Comparison of ENCODE assay signal across 14 cellular contexts in the genomic region with DNA sequence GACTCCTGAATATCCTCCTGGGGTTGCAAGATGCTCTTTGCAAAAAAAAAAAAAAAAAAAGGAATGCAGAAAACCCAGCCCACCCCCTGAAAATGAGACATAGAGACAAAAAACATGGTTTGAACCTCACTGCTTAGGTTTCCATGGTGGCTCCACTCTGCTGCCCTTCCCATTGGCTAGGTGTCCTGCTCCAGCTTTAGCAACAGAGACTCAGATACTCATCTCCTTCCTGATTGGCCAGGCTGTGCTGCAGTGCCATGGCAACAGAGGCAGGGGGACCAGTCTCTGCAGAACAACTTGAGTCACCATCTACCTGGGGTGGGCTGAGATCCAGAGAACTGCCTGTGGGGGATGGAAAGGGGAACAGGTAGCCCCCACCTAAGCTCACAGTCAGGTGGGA. TPM values are rescaled to one million over a fixed set of nuclear protein-coding genes. Genes with fewer than 3 reads are reported as not detected.
A peak's percentile ranks its signal among the peaks of the same experiment; 100 is the strongest.
DNase-seq lines count a peak whose midpoint lies in the region; ATAC-seq, FAIRE-seq and TF ChIP-seq lines count a peak whose summit lies in the region.
"Had no signal": no experiment of that assay in that cellular context is flagged by ENCODE, and none has a peak within 500 bp of the region (broad histone marks: within the 10 kb centered on the region; RNA-seq: fewer than 3 reads in every experiment).

No MANE protein-coding gene starts in this region.

- intact Hi-C loops in kidney (cut with DNase I), result no loop called here

- DNase-seq in GM12865 (ENCODE audit: low read depth) (peak; percentile 27), HEK293T (ENCODE audit: extremely low spot score) (peak; percentile 74), bronchial epithelial cell (ENCODE audit: low read depth) (peak; percentile 29), kidney (peak; percentile 27)
- DNase-seq: activated CD8-positive, alpha-beta memory T cell treated with anti-CD3 and anti-CD28 coated beads, Interleukin-2, amount 50 U/mL, for 4 hours; CD8-positive, alpha-beta T cell; foreskin melanocyte; left ventricle myocardium superior; NCI-H345; trophoblast cell had no signal

- POLR2A ChIA-PET in HEK293T (lab: Yijun Ruan, JAX), result interaction anchor here (0.9 kb wide), 1 partner anchor 43 kb away, joined by 3 read pairs; no protein-coding TSS in a partner anchor

- TF ChIP-seq CTCF in GM12865 (IDR thresholded peaks at IDR 0.05; ENCODE audit: insufficient read depth, low read depth, low read length, missing control alignments) (no peak), bronchial epithelial cell (IDR thresholded peaks at IDR 0.05; ENCODE audit: insufficient read depth, low read length, severe bottlenecking) (no peak), kidney (IDR thresholded peaks at IDR 0.05; ENCODE audit: borderline replicate concordance, extremely low read depth, insufficient read depth) (no peak)

- peaks cover 3% of the 10 kb centered on the region for H3K27me3 ChIP-seq in bronchial epithelial cell (ENCODE audit: control insufficient read depth, insufficient read depth, low read length)

- CTCF ChIA-PET in HEK293T (lab: Yijun Ruan, JAX), result no interaction called here

- peaks cover 0 to 7% of the 10 kb centered on the region in 2 donors for H3K4me1 ChIP-seq in kidney (ENCODE audit: control insufficient read depth in 1 of 2, insufficient read depth in 1 of 2, low read depth in 1 of 2, low read length in 2 of 2)

- H3K27ac ChIP-seq in kidney (ENCODE audit: low read depth in 2 of 2, low read length in 2 of 2), result no peak overlapping the region

- no peaks in the 10 kb centered on the region for H3K36me3 ChIP-seq in bronchial epithelial cell (ENCODE audit: control insufficient read depth, insufficient read depth, low read length)
- no peaks in the 10 kb centered on the region for H3K36me3 ChIP-seq in kidney (ENCODE audit: control insufficient read depth in 1 of 2, insufficient read depth in 2 of 2, low read length in 2 of 2)

- no peak for ATAC-seq in HG02642 (IDR thresholded peaks at IDR 0.05; ENCODE audit: poor library complexity, unreplicated experiment)
- ATAC-seq in GM18505 (IDR thresholded peaks at IDR 0.05; ENCODE audit: unreplicated experiment), result no peak
- ATAC-seq in HG03571 (IDR thresholded peaks at IDR 0.05; ENCODE audit: unreplicated experiment), result no peak
- ATAC-seq: CD8-positive, alpha-beta T cell; left ventricle myocardium superior; Right ventricle myocardium inferior had no signal

- no peak overlapping the region for H3K9ac ChIP-seq in kidney (ENCODE audit: low read length in 2 of 2)

- no peaks in the 10 kb centered on the region for H3K9me3 ChIP-seq in kidney (ENCODE audit: control insufficient read depth in 1 of 2, low read length in 2 of 2)

- FAIRE-seq in bronchial epithelial cell (lab: Jason Lieb, UNC), result no peak
- no peak for FAIRE-seq in kidney (lab: Jason Lieb, UNC)

- H3K4me3 ChIP-seq in GM12865 (ENCODE audit: low read depth, low read length) (no peak overlapping the region), bronchial epithelial cell (ENCODE audit: low read depth, low read length) (no peak overlapping the region), kidney (ENCODE audit: low read length in 2 of 2) (no peak overlapping the region)

- TF ChIP-seq POLR2A in GM18505 (IDR thresholded peaks at IDR 0.05; ENCODE audit: borderline replicate concordance, extremely low read depth, insufficient read depth, insufficient read length), result no peak

TF ChIP-seq in HEK293T, 16 proteins besides CTCF, POLR2A, EP300 and RAD21:
- TF ChIP-seq FOXA1 (IDR thresholded peaks at IDR 0.05) (no peak), ZNF384 (IDR thresholded peaks at IDR 0.05) (0 out of 2 replicates have a peak, but pooled peaks have one; percentile 18)

RNA-seq across cellular contexts. Expression of a gene that starts 17.4 kb away (rescaled TPM):
- 61.9 and 65.3 TPM in 2 replicates for total RNA-seq in bronchial epithelial cell
- total RNA-seq in kidney, result 274 TPM
- 82.0 TPM for polyA plus RNA-seq in kidney (ENCODE audit: insufficient read depth, low read depth, low replicate concordance)
